ENCODE assay signal across 13 cellular contexts in genomic region chr3:195198424-195199346, GRCh38.
DNase-seq lines count a peak whose midpoint lies in the region; ATAC-seq and TF ChIP-seq lines count a peak whose summit lies in the region.
"Had no signal": no experiment of that assay in that cellular context is flagged by ENCODE, and none has a peak within 500 bp of the region (broad histone marks: within the 10 kb centered on the region; RNA-seq: fewer than 3 reads in every experiment).

No MANE protein-coding gene starts in this region.

- no peaks in the 10 kb centered on the region for H3K36me3 ChIP-seq in right atrium auricular region
- no peaks in the 10 kb centered on the region for H3K36me3 ChIP-seq in brain microvascular endothelial cell (replicated peaks)
- H3K36me3 ChIP-seq: heart right ventricle had no signal

- in situ Hi-C loops in brain microvascular endothelial cell (cut with HindIII; ENCODE audit: low pct_ligation_motif_present, low sequenced_read_pairs), result no loop called here

- H3K4me1 Mint-ChIP-seq in nephron progenitor cell (peaks cover 62% of the 10 kb centered on the region), T-helper 17 cell (peaks cover 18% of the 10 kb centered on the region)

- H3K36me3 Mint-ChIP-seq in nephron progenitor cell (ENCODE audit: low read depth) (peaks cover 10% of the 10 kb centered on the region), T-helper 17 cell (ENCODE audit: low read depth) (no peaks in the 10 kb centered on the region)
- no peaks in the 10 kb centered on the region for H3K36me3 Mint-ChIP-seq in activated naive CD4-positive, alpha-beta T cell treated with anti-CD3 and anti-CD28 coated beads, Interleukin-2, amount 50 U/mL, for 72 hours

- peak; percentile 46 for DNase-seq in right atrium auricular region (ENCODE audit: low spot score)
- no peak for DNase-seq in Right ventricle myocardium inferior (ENCODE audit: missing footprints)
- DNase-seq in brain microvascular endothelial cell, result no peak
- no peak for DNase-seq in nephron progenitor cell
- no peak for DNase-seq in T-helper 17 cell
- no peak for DNase-seq in activated naive CD4-positive, alpha-beta T cell treated with anti-CD3 and anti-CD28 coated beads, Interleukin-2, amount 50 U/mL, for 72 hours (ENCODE audit: low spot score in 2 of 2)
- DNase-seq in activated naive CD4-positive, alpha-beta T cell treated with anti-CD3 and anti-CD28 coated beads, Interleukin-2, amount 50 U/mL, for 16 hours, result no peak
- DNase-seq: activated CD4-positive, alpha-beta T cell treated with anti-CD3 and anti-CD28 coated beads, Interleukin-2, amount 10 ng/mL, durations not matched to agents 24 days and 14 days; heart right ventricle; NCI-H2029 treated with DMSO at 0.1 percent for 48 hours; psoas muscle; stimulated activated CD4-positive, alpha-beta T cell treated with anti-CD3 and anti-CD28 coated beads, Interleukin-1b, Interleukin-23, amount 100 ng/mL, for 48 hours had no signal

- H3K9me3 ChIP-seq in right atrium auricular region (no peaks in the 10 kb centered on the region), T-helper 17 cell (ENCODE audit: control insufficient read depth, low read length, poor library complexity, severe bottlenecking) (no peaks in the 10 kb centered on the region)
- H3K9me3 ChIP-seq: heart right ventricle, psoas muscle had no signal

- H3K4me3 Mint-ChIP-seq in nephron progenitor cell (no peak overlapping the region), T-helper 17 cell (no peak overlapping the region)
- H3K4me3 Mint-ChIP-seq: activated CD4-positive, alpha-beta T cell treated with anti-CD3 and anti-CD28 coated beads, Interleukin-2, amount 10 ng/mL, durations not matched to agents 24 days and 14 days had no signal

- H3K27ac ChIP-seq in right atrium auricular region, result no peak overlapping the region
- peak overlapping the region; percentile 64 for H3K27ac ChIP-seq in brain microvascular endothelial cell
- H3K27ac ChIP-seq: heart right ventricle, psoas muscle had no signal

- H3K27me3 Mint-ChIP-seq in nephron progenitor cell (ENCODE audit: low read depth, poor library complexity) (no peaks in the 10 kb centered on the region), T-helper 17 cell (no peaks in the 10 kb centered on the region)
- H3K27me3 Mint-ChIP-seq: activated CD4-positive, alpha-beta T cell treated with anti-CD3 and anti-CD28 coated beads, Interleukin-2, amount 10 ng/mL, durations not matched to agents 24 days and 14 days had no signal

- H3K4me1 ChIP-seq in right atrium auricular region, result peaks cover 0 to 23% of the 10 kb centered on the region in 2 donors
- H3K4me1 ChIP-seq: psoas muscle had no signal

- ATAC-seq in Right ventricle myocardium inferior, result no peak
- ATAC-seq in T-helper 17 cell, result no peak
- no peak for ATAC-seq in HG03039 (IDR thresholded peaks at IDR 0.05; ENCODE audit: unreplicated experiment)
- ATAC-seq in activated naive CD4-positive, alpha-beta T cell treated with anti-CD3 and anti-CD28 coated beads, Interleukin-2, amount 50 U/mL, for 72 hours, result no peak
- ATAC-seq: psoas muscle had no signal

- H3K9me3 Mint-ChIP-seq in nephron progenitor cell, result no peaks in the 10 kb centered on the region
- no peaks in the 10 kb centered on the region for H3K9me3 Mint-ChIP-seq in activated naive CD4-positive, alpha-beta T cell treated with anti-CD3 and anti-CD28 coated beads, Interleukin-2, amount 50 U/mL, for 72 hours
- H3K9me3 Mint-ChIP-seq: activated CD4-positive, alpha-beta T cell treated with anti-CD3 and anti-CD28 coated beads, Interleukin-2, amount 10 ng/mL, durations not matched to agents 24 days and 14 days had no signal

- no peaks in the 10 kb centered on the region for H3K27me3 ChIP-seq in right atrium auricular region
- no peaks in the 10 kb centered on the region for H3K27me3 ChIP-seq in brain microvascular endothelial cell (replicated peaks)
- H3K27me3 ChIP-seq: heart right ventricle had no signal

- H3K27ac Mint-ChIP-seq in nephron progenitor cell (peak overlapping the region; percentile 78), T-helper 17 cell (no peak overlapping the region)
- H3K27ac Mint-ChIP-seq in activated naive CD4-positive, alpha-beta T cell treated with anti-CD3 and anti-CD28 coated beads, Interleukin-2, amount 50 U/mL, for 72 hours, result no peak overlapping the region
- H3K27ac Mint-ChIP-seq: activated CD4-positive, alpha-beta T cell treated with anti-CD3 and anti-CD28 coated beads, Interleukin-2, amount 10 ng/mL, durations not matched to agents 24 days and 14 days had no signal

- intact Hi-C loops in Right ventricle myocardium inferior (cut with DNase I), result no loop called here

- H3K4me3 ChIP-seq in right atrium auricular region (no peak overlapping the region), brain microvascular endothelial cell (ENCODE audit: low read depth, low read length) (no peak overlapping the region)
- H3K4me3 ChIP-seq: heart right ventricle, psoas muscle had no signal

- TF ChIP-seq CTCF in right atrium auricular region (IDR thresholded peaks at IDR 0.05) (no peak), brain microvascular endothelial cell (IDR thresholded peaks at IDR 0.05; ENCODE audit: low read depth, low read length, missing control alignments) (no peak), nephron progenitor cell (IDR thresholded peaks at IDR 0.05) (no peak)
